Comparison of ENCODE assay signal across 8 cellular contexts in genomic region chr22:29245626-29246385, GRCh38. TPM values are rescaled to one million over a fixed set of nuclear protein-coding genes. Genes with fewer than 3 reads are reported as not detected.
A peak's percentile ranks its signal among the peaks of the same experiment; 100 is the strongest.
DNase-seq lines count a peak whose midpoint lies in the region; ATAC-seq and TF ChIP-seq lines count a peak whose summit lies in the region.

No MANE protein-coding gene starts in this region.

- no peaks in the 10 kb centered on the region for H3K27me3 ChIP-seq in CD4-positive, alpha-beta T cell (ENCODE audit: control insufficient read depth, insufficient read depth, low read length)
- no peaks in the 10 kb centered on the region for H3K27me3 ChIP-seq in effector memory CD4-positive, alpha-beta T cell (replicated peaks; ENCODE audit: control insufficient read depth, insufficient read depth, low read length, poor library complexity, severe bottlenecking)

- H3K36me3 ChIP-seq in effector memory CD4-positive, alpha-beta T cell (ENCODE audit: control insufficient read depth, insufficient read depth, low read length), result no peaks in the 10 kb centered on the region

- peaks cover 6% of the 10 kb centered on the region for H3K9me3 ChIP-seq in CD4-positive, alpha-beta T cell (ENCODE audit: control insufficient read depth, low read length)
- no peaks in the 10 kb centered on the region for H3K9me3 ChIP-seq in effector memory CD4-positive, alpha-beta T cell (ENCODE audit: control insufficient read depth, low read length)

- H3K36me3 Mint-ChIP-seq in CD4-positive, alpha-beta T cell (ENCODE audit: low read depth), result peaks cover 5% of the 10 kb centered on the region
- H3K36me3 Mint-ChIP-seq in activated CD4-positive, alpha-beta memory T cell treated with anti-CD3 and anti-CD28 coated beads, Interleukin-2, amount 10 ng/mL, durations not matched to agents 7 days and 5 days (ENCODE audit: low read depth), result peaks cover 5% of the 10 kb centered on the region

- no peak overlapping the region for H3K4me3 Mint-ChIP-seq in CD4-positive, alpha-beta T cell
- no peak overlapping the region for H3K4me3 Mint-ChIP-seq in activated CD4-positive, alpha-beta memory T cell treated with anti-CD3 and anti-CD28 coated beads, Interleukin-2, amount 10 ng/mL, durations not matched to agents 7 days and 5 days

- CTCF ChIA-PET in CD4-positive, alpha-beta T cell (lab: Charles Lee), result interaction anchor here (0.6 to 1.6 kb wide), 13 partner anchors 9 to 1439 kb away, joined by 3 to 9 read pairs (median 4); no protein-coding TSS in a partner anchor
- CTCF ChIA-PET in activated CD4-positive, alpha-beta memory T cell treated with anti-CD3 and anti-CD28 coated beads, Interleukin-2, amount 10 ng/mL, durations not matched to agents 7 days and 5 days (lab: Charles Lee), result interaction anchor here (0.6 to 2.4 kb wide), 21 partner anchors 12 to 645 kb away, joined by 3 to 20 read pairs (median 3); partner anchors contain the start of genes EMID1 and KREMEN1

- peak; percentile 95 for ATAC-seq in CD4-positive, alpha-beta T cell (ENCODE audit: poor library complexity)

- peak; percentile 96 for TF ChIP-seq CTCF in CD4-positive, alpha-beta T cell (IDR thresholded peaks at IDR 0.05)

- H3K27ac Mint-ChIP-seq in CD4-positive, alpha-beta T cell, result no peak overlapping the region
- no peak overlapping the region for H3K27ac Mint-ChIP-seq in activated CD4-positive, alpha-beta memory T cell treated with anti-CD3 and anti-CD28 coated beads, Interleukin-2, amount 10 ng/mL, durations not matched to agents 7 days and 5 days

- no peak overlapping the region for H3K27ac ChIP-seq in CD4-positive, alpha-beta T cell (ENCODE audit: low read depth, low read length)
- H3K27ac ChIP-seq in effector memory CD4-positive, alpha-beta T cell (ENCODE audit: insufficient read depth, low read length, poor library complexity, severe bottlenecking), result no peak overlapping the region

- peak; percentile 49 to 73 (median 56) for DNase-seq in CD4-positive, alpha-beta T cell
- DNase-seq in HCEC 1CT (peak; percentile 45), NCI-H748 (lab: John Stamatoyannopoulos, UW; ENCODE audit: unreplicated experiment) (peak; percentile 36), midbrain (lab: John Stamatoyannopoulos, UW) (peak; percentile 65), 8988T (no peak)
- DNase-seq in activated CD4-positive, alpha-beta memory T cell treated with anti-CD3 and anti-CD28 coated beads, Interleukin-2, amount 10 ng/mL, durations not matched to agents 7 days and 5 days, result peak; percentile 75
- peak; percentile 19 to 45 (median 35) for DNase-seq in effector memory CD4-positive, alpha-beta T cell
- DNase-seq in stimulated activated CD8-positive, alpha-beta memory T cell treated with anti-CD3 and anti-CD28 coated beads, Interleukin-7, amount 100 ng/mL, for 1 hour (ENCODE audit: low read depth in 2 of 2), result peak; percentile 29 to 43

- intact Hi-C loops in CD4-positive, alpha-beta T cell (cut with DNase I, micrococcal nuclease), result loop anchor here (1.0 to 10.0 kb wide), 5 partner anchors 91 to 645 kb away; no protein-coding TSS in a partner anchor

- no peaks in the 10 kb centered on the region for H3K4me1 Mint-ChIP-seq in CD4-positive, alpha-beta T cell (ENCODE audit: low read depth)
- H3K4me1 Mint-ChIP-seq in activated CD4-positive, alpha-beta memory T cell treated with anti-CD3 and anti-CD28 coated beads, Interleukin-2, amount 10 ng/mL, durations not matched to agents 7 days and 5 days, result peaks cover 1% of the 10 kb centered on the region

- POLR2A ChIA-PET in CD4-positive, alpha-beta T cell (lab: Charles Lee), result interaction anchor here (0.6 to 1.2 kb wide), 3 partner anchors 11 to 617 kb away, joined by 3 to 4 read pairs (median 3); no protein-coding TSS in a partner anchor
- POLR2A ChIA-PET in activated CD4-positive, alpha-beta memory T cell treated with anti-CD3 and anti-CD28 coated beads, Interleukin-2, amount 10 ng/mL, durations not matched to agents 7 days and 5 days (lab: Charles Lee), result interaction anchor here (1.4 kb wide), 1 partner anchor 40 kb away, joined by 5 read pairs; the partner anchor contains the start of gene EMID1

- no peaks in the 10 kb centered on the region for H3K4me1 ChIP-seq in effector memory CD4-positive, alpha-beta T cell (ENCODE audit: control insufficient read depth, insufficient read depth, low read length, poor library complexity, severe bottlenecking)

- no peaks in the 10 kb centered on the region for H3K9me3 Mint-ChIP-seq in CD4-positive, alpha-beta T cell
- H3K9me3 Mint-ChIP-seq in activated CD4-positive, alpha-beta memory T cell treated with anti-CD3 and anti-CD28 coated beads, Interleukin-2, amount 10 ng/mL, durations not matched to agents 7 days and 5 days, result peaks cover 14% of the 10 kb centered on the region

- no peak overlapping the region for H3K4me3 ChIP-seq in effector memory CD4-positive, alpha-beta T cell (ENCODE audit: insufficient read depth, low read depth, low read length, poor library complexity, severe bottlenecking)

- peaks cover 19% of the 10 kb centered on the region for H3K27me3 Mint-ChIP-seq in CD4-positive, alpha-beta T cell
- peaks cover 20% of the 10 kb centered on the region for H3K27me3 Mint-ChIP-seq in activated CD4-positive, alpha-beta memory T cell treated with anti-CD3 and anti-CD28 coated beads, Interleukin-2, amount 10 ng/mL, durations not matched to agents 7 days and 5 days

RNA-seq across cellular contexts. Expression of gene RHBDD3, which starts 22.0 kb away (rescaled TPM):
- total RNA-seq in CD4-positive, alpha-beta T cell, result 10 to 100 TPM in 1 of 2 experiments, 1 to 10 TPM in 1; 9.0 to 11.7 TPM
- 10 to 100 TPM; 27.8 to 28.8 TPM for total RNA-seq in activated CD4-positive, alpha-beta memory T cell treated with anti-CD3 and anti-CD28 coated beads, Interleukin-2, amount 10 ng/mL, durations not matched to agents 7 days and 5 days

RNA-seq across cellular contexts. Expression of gene EWSR1, which starts 22.3 kb away (rescaled TPM):
- 100 to 1,000 TPM; 292 to 309 TPM for total RNA-seq in CD4-positive, alpha-beta T cell
- total RNA-seq in activated CD4-positive, alpha-beta memory T cell treated with anti-CD3 and anti-CD28 coated beads, Interleukin-2, amount 10 ng/mL, durations not matched to agents 7 days and 5 days, result 100 to 1,000 TPM; 308 to 311 TPM

RNA-seq across cellular contexts. Expression of gene EMID1, which starts 40.1 kb away (rescaled TPM):
- total RNA-seq in CD4-positive, alpha-beta T cell, result not detected
- total RNA-seq in activated CD4-positive, alpha-beta memory T cell treated with anti-CD3 and anti-CD28 coated beads, Interleukin-2, amount 10 ng/mL, durations not matched to agents 7 days and 5 days, result under 1 TPM in 1 of 2 experiments, not detected in 1; 0.18 TPM
